In genomic region chr17:57597531-57598453, GRCh38 we compare ENCODE assay signal across 8 cellular contexts.
A peak's percentile ranks its signal among the peaks of the same experiment; 100 is the strongest.
DNase-seq lines count a peak whose midpoint lies in the region; ATAC-seq, FAIRE-seq and TF ChIP-seq lines count a peak whose summit lies in the region.

No MANE protein-coding gene starts in this region.

- peaks cover 53% of the 10 kb centered on the region for H3K4me1 Mint-ChIP-seq in stimulated activated naive CD8-positive, alpha-beta T cell treated with anti-CD3 and anti-CD28 coated beads, Interleukin-15, Interleukin-2, amounts not matched to agents 100 ng/mL and 50 ng/mL, for 24 hours (ENCODE audit: low read depth)

- no peaks in the 10 kb centered on the region for H3K9me3 ChIP-seq in mammary epithelial cell (replicated peaks; ENCODE audit: insufficient read depth, low read length)
- no peaks in the 10 kb centered on the region for H3K9me3 ChIP-seq in keratinocyte (ENCODE audit: control insufficient read depth, low read depth, low read length)

- no peak overlapping the region for H2AFZ ChIP-seq in mammary epithelial cell (ENCODE audit: low read depth, low read length)
- no peak overlapping the region for H2AFZ ChIP-seq in keratinocyte (ENCODE audit: control insufficient read depth, low read length)

- no peak overlapping the region for H3K9ac ChIP-seq in mammary epithelial cell (ENCODE audit: insufficient read depth, low read length)
- no peak overlapping the region for H3K9ac ChIP-seq in keratinocyte (ENCODE audit: control insufficient read depth, extremely low read depth, insufficient read depth, low read length)

- in situ Hi-C loops in mammary epithelial cell (cut with MboI; ENCODE audit: low sequenced_read_pairs in 2 of 2), result loop anchor here in 1 of 2 donors (25.0 kb wide), 2 partner anchors 140 to 215 kb away; partner anchors contain the start of gene CCDC182

- intact Hi-C loops in mammary epithelial cell (cut with micrococcal nuclease), result loop anchor here (1.0 to 5.0 kb wide), 8 partner anchors 75 to 516 kb away; partner anchors contain the start of gene MSI2

- H3K4me3 ChIP-seq in mammary epithelial cell (replicated peaks in 1 of 3; ENCODE audit: insufficient read depth in 1 of 3, low read depth in 2 of 3, low read length in 3 of 3), result no peak overlapping the region
- H3K4me3 ChIP-seq in keratinocyte (ENCODE audit: control insufficient read depth in 2 of 3, extremely low read depth in 1 of 3, insufficient read depth in 2 of 3, low read depth in 1 of 3, low read length in 3 of 3), result no peak overlapping the region

- dilution Hi-C loops in mammary epithelial cell (cut with HindIII; ENCODE audit: low sequenced_read_pairs) (loop anchor here (5.0 kb wide), 2 partner anchors 35 to 75 kb away; no protein-coding TSS in a partner anchor), keratinocyte (cut with MboI; ENCODE audit: extremely low pct_ligation_motif_present, low sequenced_read_pairs) (no loop called here)

- no peaks in the 10 kb centered on the region for H3K36me3 ChIP-seq in mammary epithelial cell (ENCODE audit: insufficient read depth, low read length)
- no peaks in the 10 kb centered on the region for H3K36me3 ChIP-seq in keratinocyte (ENCODE audit: control insufficient read depth in 2 of 2, extremely low read depth in 1 of 2, insufficient read depth in 2 of 2, low read length in 2 of 2)

- ATAC-seq in GM19395 (IDR thresholded peaks at IDR 0.05; ENCODE audit: unreplicated experiment), result no peak

- TF ChIP-seq CTCF in mammary epithelial cell (conservative IDR thresholded peaks at IDR 0.05 in 1 of 2, IDR thresholded peaks at IDR 0.05 in 1 of 2; ENCODE audit: extremely low read depth in 1 of 2, insufficient read depth in 1 of 2, low read depth in 1 of 2, low read length in 2 of 2) (peak; percentile 83 to 85), keratinocyte (optimal IDR thresholded peaks at IDR 0.05 in 1 of 3, IDR thresholded peaks at IDR 0.05 in 1 of 3, conservative IDR thresholded peaks at IDR 0.05 in 1 of 3; ENCODE audit: extremely low read depth in 1 of 3, insufficient read depth in 2 of 3, low read length in 3 of 3) (peak; percentile 85 to 91 (median 86))

- H3K4me1 ChIP-seq in mammary epithelial cell (ENCODE audit: insufficient read depth, low read length) (peaks cover 2% of the 10 kb centered on the region), keratinocyte (ENCODE audit: control insufficient read depth, extremely low read depth, insufficient read depth, low read length) (no peaks in the 10 kb centered on the region)

- H3K9me3 Mint-ChIP-seq in stimulated activated naive CD8-positive, alpha-beta T cell treated with anti-CD3 and anti-CD28 coated beads, Interleukin-15, Interleukin-2, amounts not matched to agents 100 ng/mL and 50 ng/mL, for 24 hours, result no peaks in the 10 kb centered on the region

- H3K4me2 ChIP-seq in mammary epithelial cell (ENCODE audit: insufficient read depth, low read depth, low read length) (no peak overlapping the region), keratinocyte (ENCODE audit: control insufficient read depth, extremely low read depth, insufficient read depth, low read depth, low read length) (no peak overlapping the region)

- H3K27me3 ChIP-seq in mammary epithelial cell (ENCODE audit: insufficient read depth, low read length) (no peaks in the 10 kb centered on the region), keratinocyte (ENCODE audit: control insufficient read depth, extremely low read depth, insufficient read depth, low read length) (no peaks in the 10 kb centered on the region)

- H3K9me1 ChIP-seq in keratinocyte (ENCODE audit: control insufficient read depth, extremely low read depth, insufficient read depth, low read length), result no peaks in the 10 kb centered on the region

- no peaks in the 10 kb centered on the region for H3K27me3 Mint-ChIP-seq in stimulated activated naive CD8-positive, alpha-beta T cell treated with anti-CD3 and anti-CD28 coated beads, Interleukin-15, Interleukin-2, amounts not matched to agents 100 ng/mL and 50 ng/mL, for 24 hours

- peak; percentile 27 for DNase-seq in activated CD4-positive, alpha-beta T cell treated with anti-CD3 and anti-CD28 coated beads for 48 hours
- DNase-seq in activated CD4-positive, alpha-beta T cell treated with anti-CD3 and anti-CD28 coated beads, Interleukin-2, amount 50 U/mL, for 4 hours, result no peak
- DNase-seq in Kasumi-1 (lab: John Stamatoyannopoulos, UW), result peak; percentile 84 to 87
- peak; percentile 24 for DNase-seq in RPMI8226
- peak; percentile 49 for DNase-seq in mammary epithelial cell
- DNase-seq in keratinocyte (ENCODE audit: low read depth, low spot score), result peak; percentile 26

- peak; percentile 90 for FAIRE-seq in keratinocyte (lab: Jason Lieb, UNC)

- peaks cover 11% of the 10 kb centered on the region for H3K36me3 Mint-ChIP-seq in stimulated activated naive CD8-positive, alpha-beta T cell treated with anti-CD3 and anti-CD28 coated beads, Interleukin-15, Interleukin-2, amounts not matched to agents 100 ng/mL and 50 ng/mL, for 24 hours (ENCODE audit: low read depth)

- H3K27ac ChIP-seq in mammary epithelial cell (ENCODE audit: insufficient read depth, low read depth, low read length) (no peak overlapping the region), keratinocyte (ENCODE audit: control insufficient read depth, insufficient read depth, low read length) (no peak overlapping the region)

- CTCF ChIA-PET in mammary epithelial cell (lab: Charles Lee; ENCODE audit: low non-redundant PET), result interaction anchor here (0.6 to 1.2 kb wide), 3 partner anchors 74 to 567 kb away, joined by 6 to 10 read pairs (median 8); no protein-coding TSS in a partner anchor

- H3K4me3 Mint-ChIP-seq in stimulated activated naive CD8-positive, alpha-beta T cell treated with anti-CD3 and anti-CD28 coated beads, Interleukin-15, Interleukin-2, amounts not matched to agents 100 ng/mL and 50 ng/mL, for 24 hours, result no peak overlapping the region

- BruUV-seq in mammary epithelial cell (replicated peaks; lab: Mats Ljungman, UMichigan), result no TSS peak

- H3K27ac Mint-ChIP-seq in stimulated activated naive CD8-positive, alpha-beta T cell treated with anti-CD3 and anti-CD28 coated beads, Interleukin-15, Interleukin-2, amounts not matched to agents 100 ng/mL and 50 ng/mL, for 24 hours, result peak overlapping the region; percentile 43

- H3K79me2 ChIP-seq in mammary epithelial cell (ENCODE audit: insufficient read depth, low read length) (no peaks in the 10 kb centered on the region), keratinocyte (ENCODE audit: control insufficient read depth, insufficient read depth, low read length) (no peaks in the 10 kb centered on the region)

- H4K20me1 ChIP-seq in mammary epithelial cell (ENCODE audit: insufficient read depth, low read length) (no peaks in the 10 kb centered on the region), keratinocyte (ENCODE audit: control insufficient read depth, extremely low read depth, insufficient read depth, low read length) (no peaks in the 10 kb centered on the region)

- whole genome bisulfite sequencing in mammary epithelial cell (ENCODE audit: low coverage, missing lambda C conversion rate), result 47% methylated on average over 8 of the region's 8 CpGs

Comparison
In these comparisons a context has a peak if more than half of its experiments do, and no peak if none do; other contexts are left out.
1. DNase-seq: peak in activated CD4-positive, alpha-beta T cell treated with anti-CD3 and anti-CD28 coated beads for 48 hours (single experiment), Kasumi-1 (2 of 2), RPMI8226 (single experiment), mammary epithelial cell (single experiment) and keratinocyte (single experiment); none in activated CD4-positive, alpha-beta T cell treated with anti-CD3 and anti-CD28 coated beads, Interleukin-2, amount 50 U/mL, for 4 hours (0 of 2).